9 cellular contexts compared by ENCODE assay signal in genomic region chr19:31316201-31316951, GRCh38. TPM values are rescaled to one million over a fixed set of nuclear protein-coding genes. Genes with fewer than 3 reads are reported as not detected.
DNase-seq lines count a peak whose midpoint lies in the region; ATAC-seq and TF ChIP-seq lines count a peak whose summit lies in the region.
"Had no signal": no experiment of that assay in that cellular context is flagged by ENCODE, and none has a peak within 500 bp of the region (broad histone marks: within the 10 kb centered on the region; RNA-seq: fewer than 3 reads in every experiment).

No MANE protein-coding gene starts in this region.

- H3K36me3 Mint-ChIP-seq in WTC11 = peaks cover 15% of the 10 kb centered on the region
- H3K36me3 Mint-ChIP-seq in activated naive CD4-positive, alpha-beta T cell treated with anti-CD3 and anti-CD28 coated beads, Interleukin-2, amount 50 U/mL, for 72 hours = no peaks in the 10 kb centered on the region
- H3K36me3 Mint-ChIP-seq in activated CD4-positive, alpha-beta memory T cell treated with anti-CD3 and anti-CD28 coated beads, Interleukin-2, amount 10 ng/mL, durations not matched to agents 7 days and 5 days (ENCODE audit: low read depth) = no peaks in the 10 kb centered on the region
- no peaks in the 10 kb centered on the region for H3K36me3 Mint-ChIP-seq in activated naive CD8-positive, alpha-beta T cell treated with anti-CD3 and anti-CD28 coated beads for 36 hours

- intact Hi-C loops in left ventricle myocardium inferior (cut with micrococcal nuclease) = no loop called here

- H3K27ac Mint-ChIP-seq in WTC11 = peak overlapping the region; percentile 87
- no peak overlapping the region for H3K27ac Mint-ChIP-seq in activated naive CD4-positive, alpha-beta T cell treated with anti-CD3 and anti-CD28 coated beads, Interleukin-2, amount 50 U/mL, for 72 hours
- no peak overlapping the region for H3K27ac Mint-ChIP-seq in activated CD4-positive, alpha-beta memory T cell treated with anti-CD3 and anti-CD28 coated beads, Interleukin-2, amount 10 ng/mL, durations not matched to agents 7 days and 5 days
- H3K27ac Mint-ChIP-seq in activated naive CD8-positive, alpha-beta T cell treated with anti-CD3 and anti-CD28 coated beads for 36 hours = no peak overlapping the region

- no peaks in the 10 kb centered on the region for H4K20me1 ChIP-seq in GM23248 (ENCODE audit: insufficient read depth)

- peak; percentile 43 for ATAC-seq in WTC11
- ATAC-seq in activated naive CD4-positive, alpha-beta T cell treated with anti-CD3 and anti-CD28 coated beads, Interleukin-2, amount 50 U/mL, for 72 hours = no peak

- H3K4me3 ChIP-seq in GM23248 (peak overlapping the region; percentile 66), left ventricle myocardium inferior (peak overlapping the region; percentile 33), retinal pigment epithelial cell (ENCODE audit: low read length) (peak overlapping the region; percentile 27)

- peak overlapping the region; percentile 60 for H2AFZ ChIP-seq in GM23248

- peaks cover 98% of the 10 kb centered on the region for H3K79me2 ChIP-seq in GM23248 (ENCODE audit: insufficient read depth)

- H3K36me3 ChIP-seq in GM23248 (ENCODE audit: low read depth) = 0 out of 2 replicates have a peak, but pooled peaks cover 10% of the 10 kb centered on the region
- no peaks in the 10 kb centered on the region for H3K36me3 ChIP-seq in left ventricle myocardium inferior

- H3K27me3 ChIP-seq in GM23248 (replicated peaks; ENCODE audit: insufficient read depth) (no peaks in the 10 kb centered on the region), left ventricle myocardium inferior (ENCODE audit: low read depth) (peaks cover 19% of the 10 kb centered on the region)

- H3K27ac ChIP-seq in GM23248 (peak overlapping the region; percentile 93), left ventricle myocardium inferior (replicated peaks) (peak overlapping the region; percentile 77)

- CTCF ChIA-PET in WTC11 (lab: Charles Lee) = interaction anchor here (0.9 to 3.7 kb wide), 5 partner anchors 13 to 262 kb away, joined by 3 to 26 read pairs (median 3); no protein-coding TSS in a partner anchor
- CTCF ChIA-PET in activated CD4-positive, alpha-beta memory T cell treated with anti-CD3 and anti-CD28 coated beads, Interleukin-2, amount 10 ng/mL, durations not matched to agents 7 days and 5 days (lab: Charles Lee) = no interaction called here

- WGBS in GM23248 (ENCODE audit: low coverage in 1 of 2, low lambda C conversion rate in 2 of 2, missing lambda C conversion rate in 2 of 2), 2 experiments = 8 to 9% methylated on average over 12 of the region's 12 CpGs

- TF ChIP-seq CTCF in WTC11 (IDR thresholded peaks at IDR 0.05) = no peak
- no peak for TF ChIP-seq CTCF in left ventricle myocardium inferior (IDR thresholded peaks at IDR 0.05; ENCODE audit: borderline replicate concordance)
- TF ChIP-seq CTCF in retinal pigment epithelial cell (conservative IDR thresholded peaks at IDR 0.05; ENCODE audit: low read depth, low read length) = no peak

- H3K4me3 Mint-ChIP-seq in WTC11 = peak overlapping the region; percentile 32
- H3K4me3 Mint-ChIP-seq in activated CD4-positive, alpha-beta memory T cell treated with anti-CD3 and anti-CD28 coated beads, Interleukin-2, amount 10 ng/mL, durations not matched to agents 7 days and 5 days = no peak overlapping the region
- H3K4me3 Mint-ChIP-seq in activated naive CD8-positive, alpha-beta T cell treated with anti-CD3 and anti-CD28 coated beads for 36 hours = no peak overlapping the region

- H3K9me3 ChIP-seq in GM23248 (ENCODE audit: low read depth) (no peaks in the 10 kb centered on the region), left ventricle myocardium inferior (replicated peaks) (no peaks in the 10 kb centered on the region)

- peaks cover 54% of the 10 kb centered on the region for H3K4me1 ChIP-seq in GM23248 (ENCODE audit: insufficient read depth)
- H3K4me1 ChIP-seq in left ventricle myocardium inferior = peaks cover 52% of the 10 kb centered on the region

- no peaks in the 10 kb centered on the region for H3K9me3 Mint-ChIP-seq in WTC11
- H3K9me3 Mint-ChIP-seq in activated naive CD4-positive, alpha-beta T cell treated with anti-CD3 and anti-CD28 coated beads, Interleukin-2, amount 50 U/mL, for 72 hours = no peaks in the 10 kb centered on the region
- no peaks in the 10 kb centered on the region for H3K9me3 Mint-ChIP-seq in activated CD4-positive, alpha-beta memory T cell treated with anti-CD3 and anti-CD28 coated beads, Interleukin-2, amount 10 ng/mL, durations not matched to agents 7 days and 5 days
- H3K9me3 Mint-ChIP-seq in activated naive CD8-positive, alpha-beta T cell treated with anti-CD3 and anti-CD28 coated beads for 36 hours = no peaks in the 10 kb centered on the region

- peak overlapping the region; percentile 78 for H3K4me2 ChIP-seq in GM23248 (ENCODE audit: unreplicated experiment)

- H3F3A ChIP-seq in GM23248 (ENCODE audit: insufficient read depth) = peaks cover 32% of the 10 kb centered on the region

- in situ Hi-C loops in GM23248 (cut with MboI) = no loop called here

- peak; percentile 91 for DNase-seq in GM23248
- no peak for DNase-seq in WTC11 (ENCODE audit: low spot score)
- DNase-seq in left ventricle myocardium inferior = no peak
- DNase-seq in retinal pigment epithelial cell (ENCODE audit: low read depth) = no peak
- no peak for DNase-seq in activated naive CD4-positive, alpha-beta T cell treated with anti-CD3 and anti-CD28 coated beads, Interleukin-2, amount 50 U/mL, for 72 hours (ENCODE audit: low spot score in 2 of 2)
- no peak for DNase-seq in activated CD4-positive, alpha-beta memory T cell treated with anti-CD3 and anti-CD28 coated beads, Interleukin-2, amount 10 ng/mL, durations not matched to agents 7 days and 5 days
- no peak for DNase-seq in activated naive CD8-positive, alpha-beta T cell treated with anti-CD3 and anti-CD28 coated beads for 36 hours
- DNase-seq in NCI-H526 (lab: John Stamatoyannopoulos, UW) = no peak
- DNase-seq: hippocampal formation had no signal

- H3K9me2 ChIP-seq in GM23248 (ENCODE audit: insufficient read depth) = no peaks in the 10 kb centered on the region

- H3K4me1 Mint-ChIP-seq in WTC11 = peaks cover 77% of the 10 kb centered on the region
- H3K4me1 Mint-ChIP-seq in activated CD4-positive, alpha-beta memory T cell treated with anti-CD3 and anti-CD28 coated beads, Interleukin-2, amount 10 ng/mL, durations not matched to agents 7 days and 5 days = no peaks in the 10 kb centered on the region
- H3K4me1 Mint-ChIP-seq in activated naive CD8-positive, alpha-beta T cell treated with anti-CD3 and anti-CD28 coated beads for 36 hours = peaks cover 3% of the 10 kb centered on the region

- H3K9ac ChIP-seq in GM23248 = peak overlapping the region; percentile 81

- POLR2A ChIA-PET in WTC11 (lab: Charles Lee) = no interaction called here
- POLR2A ChIA-PET in activated CD4-positive, alpha-beta memory T cell treated with anti-CD3 and anti-CD28 coated beads, Interleukin-2, amount 10 ng/mL, durations not matched to agents 7 days and 5 days (lab: Charles Lee) = no interaction called here

- H3K27me3 Mint-ChIP-seq in WTC11 (ENCODE audit: low read depth) = no peaks in the 10 kb centered on the region
- peaks cover 2% of the 10 kb centered on the region for H3K27me3 Mint-ChIP-seq in activated CD4-positive, alpha-beta memory T cell treated with anti-CD3 and anti-CD28 coated beads, Interleukin-2, amount 10 ng/mL, durations not matched to agents 7 days and 5 days
- H3K27me3 Mint-ChIP-seq in activated naive CD8-positive, alpha-beta T cell treated with anti-CD3 and anti-CD28 coated beads for 36 hours = peaks cover 15% of the 10 kb centered on the region

TF ChIP-seq in WTC11, 78 proteins besides CTCF, POLR2A, EP300 and RAD21 (continues in another document):
- TF ChIP-seq ERG (CRISPR knock-in tag; IDR thresholded peaks at IDR 0.05) = no peak
- no peak for TF ChIP-seq ZBTB43 (CRISPR knock-in tag; IDR thresholded peaks at IDR 0.05)
- no peak for TF ChIP-seq CBFB (CRISPR knock-in tag; IDR thresholded peaks at IDR 0.05; ENCODE audit: low read depth)

RNA-seq across cellular contexts. Expression of gene TSHZ3, which starts 32.9 kb away (rescaled TPM):
- 20.9 and 24.0 TPM in 2 replicates for total RNA-seq in GM23248 (2014; rRNA removed; shearing (Covaris generic))
- 17.9 and 19.6 TPM in 2 replicates for polyA plus RNA-seq in GM23248 (2016; fragmentation: Nextera tagmentation; extraction: Ambion mirVana)
- total RNA-seq in WTC11 (2021) (21.4 to 22.3 TPM (median 21.6 TPM) in 3 replicates), left ventricle myocardium inferior (2.9 TPM)
- total RNA-seq in activated naive CD4-positive, alpha-beta T cell treated with anti-CD3 and anti-CD28 coated beads, Interleukin-2, amount 50 U/mL, for 72 hours = 1 to 10 TPM in 1 of 2 donors, under 1 TPM in 1; 0.27 to 2.9 TPM
- total RNA-seq in activated CD4-positive, alpha-beta memory T cell treated with anti-CD3 and anti-CD28 coated beads, Interleukin-2, amount 10 ng/mL, durations not matched to agents 7 days and 5 days = 1 to 10 TPM; 3.0 to 4.2 TPM
- total RNA-seq in activated naive CD8-positive, alpha-beta T cell treated with anti-CD3 and anti-CD28 coated beads for 36 hours = under 1 TPM; 0.06 TPM
